16 cellular contexts compared by ENCODE assay signal in genomic region chr22:38739300-38740055, GRCh38. TPM values are rescaled to one million over a fixed set of nuclear protein-coding genes. Genes with fewer than 3 reads are reported as not detected.
A peak's percentile ranks its signal among the peaks of the same experiment; 100 is the strongest.
DNase-seq lines count a peak whose midpoint lies in the region; ATAC-seq, FAIRE-seq and TF ChIP-seq lines count a peak whose summit lies in the region.
"Had no signal": no experiment of that assay in that cellular context is flagged by ENCODE, and none has a peak within 500 bp of the region (broad histone marks: within the 10 kb centered on the region; RNA-seq: fewer than 3 reads in every experiment).

No MANE protein-coding gene starts in this region.

- H3K4me1 ChIP-seq in kidney (ENCODE audit: control insufficient read depth in 1 of 2, insufficient read depth in 1 of 2, low read depth in 1 of 2, low read length in 2 of 2) (no peaks in the 10 kb centered on the region), neural progenitor cell (no peaks in the 10 kb centered on the region)

- H3K4me3 ChIP-seq in kidney (ENCODE audit: low read length in 2 of 2) (no peak overlapping the region), neural progenitor cell (no peak overlapping the region)
- H3K4me3 ChIP-seq: Peyer's patch, upper lobe of left lung had no signal

- no peaks in the 10 kb centered on the region for H3K79me2 ChIP-seq in neural progenitor cell (ENCODE audit: low read depth)

- CTCF ChIA-PET in activated CD8-positive, alpha-beta T cell treated with anti-CD3 and anti-CD28 coated beads for 36 hours (lab: Charles Lee), result interaction anchor here (1.4 kb wide), 1 partner anchor 13 kb away, joined by 4 read pairs; no protein-coding TSS in a partner anchor

- H3K27ac ChIP-seq in kidney (ENCODE audit: low read depth in 2 of 2, low read length in 2 of 2), result no peak overlapping the region
- H3K27ac ChIP-seq in neural progenitor cell, result no peak overlapping the region
- H3K27ac ChIP-seq: Peyer's patch, upper lobe of left lung, VCaP had no signal

- TF ChIP-seq CTCF in activated CD8-positive, alpha-beta T cell treated with anti-CD3 and anti-CD28 coated beads for 36 hours (IDR thresholded peaks at IDR 0.05), result no peak
- TF ChIP-seq CTCF in kidney (IDR thresholded peaks at IDR 0.05; ENCODE audit: borderline replicate concordance, extremely low read depth, insufficient read depth) (no peak), neural progenitor cell (IDR thresholded peaks at IDR 0.05) (no peak)

- no peak overlapping the region for H3K4me3 Mint-ChIP-seq in activated CD8-positive, alpha-beta T cell treated with anti-CD3 and anti-CD28 coated beads for 36 hours
- no peak overlapping the region for H3K4me3 Mint-ChIP-seq in neural progenitor cell

- H3K36me3 Mint-ChIP-seq in activated naive CD4-positive, alpha-beta T cell treated with anti-CD3 and anti-CD28 coated beads, Interleukin-2, amount 50 U/mL, for 72 hours, result peaks cover 17 to 24% of the 10 kb centered on the region in 2 donors
- peaks cover 65% of the 10 kb centered on the region for H3K36me3 Mint-ChIP-seq in activated CD8-positive, alpha-beta T cell treated with anti-CD3 and anti-CD28 coated beads for 36 hours (ENCODE audit: low read depth)
- H3K36me3 Mint-ChIP-seq in neural progenitor cell, result peaks cover 17% of the 10 kb centered on the region

- intact Hi-C loops in activated CD8-positive, alpha-beta T cell treated with anti-CD3 and anti-CD28 coated beads for 36 hours (cut with micrococcal nuclease), result no loop called here
- intact Hi-C loops in kidney (cut with DNase I), result no loop called here

- no peak for ATAC-seq in activated naive CD4-positive, alpha-beta T cell treated with anti-CD3 and anti-CD28 coated beads, Interleukin-2, amount 50 U/mL, for 72 hours
- ATAC-seq in activated CD8-positive, alpha-beta T cell treated with anti-CD3 and anti-CD28 coated beads for 36 hours, result no peak
- ATAC-seq in HG03025 (IDR thresholded peaks at IDR 0.05; ENCODE audit: low FRiP score, unreplicated experiment) (no peak), GM18868 (IDR thresholded peaks at IDR 0.05; ENCODE audit: unreplicated experiment) (no peak)

- POLR2A ChIA-PET in activated CD8-positive, alpha-beta T cell treated with anti-CD3 and anti-CD28 coated beads for 36 hours (lab: Charles Lee), result interaction anchor here (40.0 to 41.0 kb wide), 2 partner anchors 2 to 16 kb away, joined by 905 read pairs; partner anchors contain the start of genes GTPBP1 and SUN2

- H3K27me3 ChIP-seq in neural progenitor cell, result no peaks in the 10 kb centered on the region
- H3K27me3 ChIP-seq: Peyer's patch, upper lobe of left lung had no signal

- H3K9me3 Mint-ChIP-seq in activated naive CD4-positive, alpha-beta T cell treated with anti-CD3 and anti-CD28 coated beads, Interleukin-2, amount 50 U/mL, for 72 hours, result no peaks in the 10 kb centered on the region
- no peaks in the 10 kb centered on the region for H3K9me3 Mint-ChIP-seq in activated CD8-positive, alpha-beta T cell treated with anti-CD3 and anti-CD28 coated beads for 36 hours
- H3K9me3 Mint-ChIP-seq in neural progenitor cell, result no peaks in the 10 kb centered on the region

- no peak overlapping the region for H3K4me2 ChIP-seq in neural progenitor cell

- H3K36me3 ChIP-seq in kidney (ENCODE audit: control insufficient read depth in 1 of 2, insufficient read depth in 2 of 2, low read length in 2 of 2) (peaks cover 50 to 84% of the 10 kb centered on the region in 2 donors), neural progenitor cell (no peaks in the 10 kb centered on the region)

- no peaks in the 10 kb centered on the region for H3K9me3 ChIP-seq in kidney (ENCODE audit: control insufficient read depth in 1 of 2, low read length in 2 of 2)
- H3K9me3 ChIP-seq in neural progenitor cell (ENCODE audit: low read depth), result no peaks in the 10 kb centered on the region
- H3K9me3 ChIP-seq: Peyer's patch, upper lobe of left lung had no signal

- no peaks in the 10 kb centered on the region for H4K20me1 ChIP-seq in neural progenitor cell (ENCODE audit: low read depth)

- no peak overlapping the region for H2AFZ ChIP-seq in neural progenitor cell (replicated peaks)

- H3K27me3 Mint-ChIP-seq in activated CD8-positive, alpha-beta T cell treated with anti-CD3 and anti-CD28 coated beads for 36 hours, result no peaks in the 10 kb centered on the region
- peaks cover 2% of the 10 kb centered on the region for H3K27me3 Mint-ChIP-seq in neural progenitor cell (ENCODE audit: insufficient read depth, low read depth)

- peaks cover 39% of the 10 kb centered on the region for H3K4me1 Mint-ChIP-seq in activated CD8-positive, alpha-beta T cell treated with anti-CD3 and anti-CD28 coated beads for 36 hours (ENCODE audit: low read depth)
- H3K4me1 Mint-ChIP-seq in neural progenitor cell, result no peaks in the 10 kb centered on the region

- H3K27ac Mint-ChIP-seq in activated naive CD4-positive, alpha-beta T cell treated with anti-CD3 and anti-CD28 coated beads, Interleukin-2, amount 50 U/mL, for 72 hours, result peak overlapping the region; percentile 72 to 95
- peak overlapping the region; percentile 59 for H3K27ac Mint-ChIP-seq in activated CD8-positive, alpha-beta T cell treated with anti-CD3 and anti-CD28 coated beads for 36 hours
- H3K27ac Mint-ChIP-seq in neural progenitor cell, result no peak overlapping the region

- no peak overlapping the region for H3K9ac ChIP-seq in kidney (ENCODE audit: low read length in 2 of 2)
- no peak overlapping the region for H3K9ac ChIP-seq in neural progenitor cell

- DNase-seq in activated naive CD4-positive, alpha-beta T cell treated with anti-CD3 and anti-CD28 coated beads, Interleukin-2, amount 50 U/mL, for 72 hours (ENCODE audit: low spot score in 2 of 2), result no peak
- no peak for DNase-seq in activated naive CD4-positive, alpha-beta T cell treated with anti-CD3 and anti-CD28 coated beads, Interleukin-2, amount 50 U/mL, for 16 hours
- no peak for DNase-seq in activated CD8-positive, alpha-beta T cell treated with anti-CD3 and anti-CD28 coated beads for 36 hours
- DNase-seq in kidney (peak; percentile 76), superior temporal gyrus (ENCODE audit: extremely low spot score) (peak; percentile 8), neural progenitor cell (ENCODE audit: low spot score) (no peak)
- DNase-seq: NCI-H2029 treated with DMSO at 0.1 percent for 48 hours; NCI-H82; occipital lobe; Peyer's patch; stimulated activated CD4-positive, alpha-beta T cell treated with anti-CD3 and anti-CD28 coated beads, Interleukin-4, amount 100 ng/mL, for 4 hours; upper lobe of left lung had no signal

- no peaks in the 10 kb centered on the region for H3F3A ChIP-seq in neural progenitor cell (ENCODE audit: low read depth)

- FAIRE-seq in kidney (lab: Jason Lieb, UNC), result no peak
- FAIRE-seq: G401.6 had no signal

RNA-seq across cellular contexts. Expression of gene SUN2, which starts 16.3 kb away (rescaled TPM):
- total RNA-seq in activated naive CD4-positive, alpha-beta T cell treated with anti-CD3 and anti-CD28 coated beads, Interleukin-2, amount 50 U/mL, for 72 hours, result 100 to 1,000 TPM; 142 to 241 TPM
- total RNA-seq in activated CD8-positive, alpha-beta T cell treated with anti-CD3 and anti-CD28 coated beads for 36 hours, result 100 to 1,000 TPM; 101 to 107 TPM
- total RNA-seq in kidney (199 TPM), neural progenitor cell (ENCODE audit: low replicate concordance) (16.2 and 33.5 TPM in 2 replicates)
- 41.7 TPM for polyA plus RNA-seq in kidney (ENCODE audit: insufficient read depth, low read depth, low replicate concordance)

RNA-seq across cellular contexts. Expression of gene GTPBP1, which starts 33.7 kb away (rescaled TPM):
- total RNA-seq in activated naive CD4-positive, alpha-beta T cell treated with anti-CD3 and anti-CD28 coated beads, Interleukin-2, amount 50 U/mL, for 72 hours, result 100 to 1,000 TPM; 109 to 142 TPM
- total RNA-seq in activated CD8-positive, alpha-beta T cell treated with anti-CD3 and anti-CD28 coated beads for 36 hours, result 10 to 100 TPM; 93.3 to 97.6 TPM
- total RNA-seq in kidney (52.0 TPM), neural progenitor cell (ENCODE audit: low replicate concordance) (40.8 and 91.9 TPM in 2 replicates)
- polyA plus RNA-seq in kidney (ENCODE audit: insufficient read depth, low read depth, low replicate concordance), result 11.7 TPM

RNA-seq across cellular contexts. Expression of gene JOSD1, which starts 38.7 kb away (rescaled TPM):
- 10 to 100 TPM; 70.0 to 79.0 TPM for total RNA-seq in activated naive CD4-positive, alpha-beta T cell treated with anti-CD3 and anti-CD28 coated beads, Interleukin-2, amount 50 U/mL, for 72 hours
- total RNA-seq in activated CD8-positive, alpha-beta T cell treated with anti-CD3 and anti-CD28 coated beads for 36 hours, result 10 to 100 TPM; 84.7 to 88.1 TPM
- total RNA-seq in kidney (42.8 TPM), neural progenitor cell (ENCODE audit: low replicate concordance) (32.4 and 39.2 TPM in 2 replicates)
- polyA plus RNA-seq in kidney (ENCODE audit: insufficient read depth, low read depth, low replicate concordance), result 12.8 TPM

RNA-seq across cellular contexts. Expression of gene DNAL4, which starts 54.5 kb away (rescaled TPM):
- 1 to 10 TPM; 5.2 to 7.8 TPM for total RNA-seq in activated naive CD4-positive, alpha-beta T cell treated with anti-CD3 and anti-CD28 coated beads, Interleukin-2, amount 50 U/mL, for 72 hours
- total RNA-seq in activated CD8-positive, alpha-beta T cell treated with anti-CD3 and anti-CD28 coated beads for 36 hours, result 1 to 10 TPM; 5.5 to 6.0 TPM
- total RNA-seq in kidney, result 26.5 TPM
- polyA plus RNA-seq in kidney (ENCODE audit: insufficient read depth, low read depth, low replicate concordance), result 39.7 TPM
- total RNA-seq in neural progenitor cell (ENCODE audit: low replicate concordance), result 10.7 and 24.3 TPM in 2 replicates

RNA-seq across cellular contexts. Expression of gene TOMM22, which starts 57.7 kb away (rescaled TPM):
- total RNA-seq in activated naive CD4-positive, alpha-beta T cell treated with anti-CD3 and anti-CD28 coated beads, Interleukin-2, amount 50 U/mL, for 72 hours, result 100 to 1,000 TPM; 116 to 120 TPM
- 100 to 1,000 TPM; 155 to 158 TPM for total RNA-seq in activated CD8-positive, alpha-beta T cell treated with anti-CD3 and anti-CD28 coated beads for 36 hours
- total RNA-seq in kidney (55.0 TPM), neural progenitor cell (ENCODE audit: low replicate concordance) (63.6 and 134 TPM in 2 replicates)
- polyA plus RNA-seq in kidney (ENCODE audit: insufficient read depth, low read depth, low replicate concordance), result 103 TPM

Comparison
In these comparisons a context has a peak if more than half of its experiments do, and no peak if none do; other contexts are left out.
1. DNase-seq: peak in kidney (single experiment) and superior temporal gyrus (single experiment); none in activated naive CD4-positive, alpha-beta T cell treated with anti-CD3 and anti-CD28 coated beads, Interleukin-2, amount 50 U/mL, for 72 hours (0 of 2), activated naive CD4-positive, alpha-beta T cell treated with anti-CD3 and anti-CD28 coated beads, Interleukin-2, amount 50 U/mL, for 16 hours (single experiment), activated CD8-positive, alpha-beta T cell treated with anti-CD3 and anti-CD28 coated beads for 36 hours (single experiment) and neural progenitor cell (single experiment).